21 cellular contexts compared by ENCODE assay signal in genomic region chr6:100488231-100488630, GRCh38. TPM values are rescaled to one million over a fixed set of nuclear protein-coding genes. Genes with fewer than 3 reads are reported as not detected.
DNase-seq lines count a peak whose midpoint lies in the region; ATAC-seq, FAIRE-seq and TF ChIP-seq lines count a peak whose summit lies in the region.
"Had no signal": no experiment of that assay in that cellular context is flagged by ENCODE, and none has a peak within 500 bp of the region (broad histone marks: within the 10 kb centered on the region; RNA-seq: fewer than 3 reads in every experiment).

No MANE protein-coding gene starts in this region.

- no peak overlapping the region for H3K27ac Mint-ChIP-seq in activated T-cell treated with anti-CD3 and anti-CD28 coated beads, Interleukin-2, amount 50 U/mL, for 72 hours
- H3K27ac Mint-ChIP-seq: activated B cell treated with CpG ODN at 0.5 μM for 24 hours had no signal

- H3K36me3 Mint-ChIP-seq in activated T-cell treated with anti-CD3 and anti-CD28 coated beads, Interleukin-2, amount 50 U/mL, for 72 hours (ENCODE audit: insufficient read depth in 2 of 2) = no peaks in the 10 kb centered on the region

- H3K4me1 Mint-ChIP-seq in activated T-cell treated with anti-CD3 and anti-CD28 coated beads, Interleukin-2, amount 50 U/mL, for 72 hours (ENCODE audit: low read depth) = peaks cover 10% of the 10 kb centered on the region
- H3K4me1 Mint-ChIP-seq: activated B cell treated with CpG ODN at 0.5 μM for 24 hours had no signal

- H3K9me3 Mint-ChIP-seq in activated T-cell treated with anti-CD3 and anti-CD28 coated beads, Interleukin-2, amount 50 U/mL, for 72 hours = no peaks in the 10 kb centered on the region
- H3K9me3 Mint-ChIP-seq: activated B cell treated with CpG ODN at 0.5 μM for 24 hours had no signal

- ATAC-seq in GM21619 (IDR thresholded peaks at IDR 0.05; ENCODE audit: unreplicated experiment) (peak; percentile 37), GM21515 (IDR thresholded peaks at IDR 0.05; ENCODE audit: unreplicated experiment) (no peak)
- ATAC-seq in activated T-cell treated with anti-CD3 and anti-CD28 coated beads, Interleukin-2, amount 50 U/mL, for 72 hours (replicated peaks in 1 of 2) = no peak
- ATAC-seq: gastroesophageal sphincter, pancreas had no signal

- peaks cover 64% of the 10 kb centered on the region for H3K27me3 Mint-ChIP-seq in activated T-cell treated with anti-CD3 and anti-CD28 coated beads, Interleukin-2, amount 50 U/mL, for 72 hours (ENCODE audit: low read depth)

- peak; percentile 35 for FAIRE-seq in GM12891 (lab: Jason Lieb, UNC)
- FAIRE-seq: colon, pancreas, RCC 7860 had no signal

- DNase-seq in GM12891 (ENCODE audit: insufficient read length, low spot score) = no peak
- peak; percentile 34 for DNase-seq in NOMO-1 treated with dmso at 0.1 percent for 144 hours (lab: John Stamatoyannopoulos, UW; ENCODE audit: unreplicated experiment)
- DNase-seq in fibroblast of peridontal ligament (ENCODE audit: extremely low read depth) = peak; percentile 49
- DNase-seq in NCI-H1105 treated with DMSO at 0.1 percent for 48 hours (lab: John Stamatoyannopoulos, UW) = no peak
- no peak for DNase-seq in AG08396 (ENCODE audit: low spot score)
- no peak for DNase-seq in activated T-cell treated with anti-CD3 and anti-CD28 coated beads, Interleukin-2, amount 50 U/mL, for 72 hours
- DNase-seq: activated B cell treated with CpG ODN at 0.5 μM for 24 hours; activated effector memory CD4-positive, alpha-beta T cell treated with Interleukin-2 at 50 U/mL for 16 hours; anterior cingulate cortex; Caco-2; MG63; NCI-H2081; NCI-H524; pancreas; stimulated activated CD4-positive, alpha-beta T cell treated with anti-CD3 and anti-CD28 coated beads, Interleukin-2, amount 100 ng/mL, for 48 hours had no signal

- TF ChIP-seq POLR2A in GM12891 (IDR thresholded peaks at IDR 0.05; ENCODE audit: low read depth, low read length) = no peak

- H3K4me3 Mint-ChIP-seq in activated T-cell treated with anti-CD3 and anti-CD28 coated beads, Interleukin-2, amount 50 U/mL, for 72 hours = no peak overlapping the region
- H3K4me3 Mint-ChIP-seq: activated B cell treated with CpG ODN at 0.5 μM for 24 hours had no signal

TF ChIP-seq in GM12891, 5 proteins besides CTCF, POLR2A, EP300 and RAD21:
- no peak for TF ChIP-seq SPI1 (IDR thresholded peaks at IDR 0.05; ENCODE audit: low read depth, low read length)
- TF ChIP-seq TAF1 (IDR thresholded peaks at IDR 0.05; ENCODE audit: low read depth, low read length) = no peak
- TF ChIP-seq POLR2AphosphoS5 (IDR thresholded peaks at IDR 0.05; ENCODE audit: low read depth, low read length) = no peak
- no peak for TF ChIP-seq PAX5 (IDR thresholded peaks at IDR 0.05; ENCODE audit: insufficient read depth, low read length, severe bottlenecking)
- no peak for TF ChIP-seq POU2F2 (IDR thresholded peaks at IDR 0.05; ENCODE audit: low read depth, low read length)

RNA-seq across cellular contexts. Expression of gene SIM1, which starts 23.5 kb away (rescaled TPM):
- polyA plus RNA-seq in GM12891 (2012; ENCODE audit: low read depth, missing spikeins) = not detected
- under 1 TPM in 1 of 2 donors, not detected in 1; 0.07 TPM for total RNA-seq in activated T-cell treated with anti-CD3 and anti-CD28 coated beads, Interleukin-2, amount 50 U/mL, for 72 hours
- total RNA-seq: activated B cell treated with CpG ODN at 0.5 μM for 24 hours, Caco-2, gastroesophageal sphincter had no signal
- polyA plus RNA-seq: liver had no signal

Comparison
In these comparisons a context has a peak if more than half of its experiments do, and no peak if none do; other contexts are left out.
1. DNase-seq: peak in NOMO-1 treated with dmso at 0.1 percent for 144 hours (single experiment) and fibroblast of peridontal ligament (single experiment); none in GM12891 (single experiment), NCI-H1105 treated with DMSO at 0.1 percent for 48 hours (single experiment), AG08396 (single experiment) and activated T-cell treated with anti-CD3 and anti-CD28 coated beads, Interleukin-2, amount 50 U/mL, for 72 hours (0 of 2).